ENCODE assay signal across 2 cellular contexts in the genomic region with DNA sequence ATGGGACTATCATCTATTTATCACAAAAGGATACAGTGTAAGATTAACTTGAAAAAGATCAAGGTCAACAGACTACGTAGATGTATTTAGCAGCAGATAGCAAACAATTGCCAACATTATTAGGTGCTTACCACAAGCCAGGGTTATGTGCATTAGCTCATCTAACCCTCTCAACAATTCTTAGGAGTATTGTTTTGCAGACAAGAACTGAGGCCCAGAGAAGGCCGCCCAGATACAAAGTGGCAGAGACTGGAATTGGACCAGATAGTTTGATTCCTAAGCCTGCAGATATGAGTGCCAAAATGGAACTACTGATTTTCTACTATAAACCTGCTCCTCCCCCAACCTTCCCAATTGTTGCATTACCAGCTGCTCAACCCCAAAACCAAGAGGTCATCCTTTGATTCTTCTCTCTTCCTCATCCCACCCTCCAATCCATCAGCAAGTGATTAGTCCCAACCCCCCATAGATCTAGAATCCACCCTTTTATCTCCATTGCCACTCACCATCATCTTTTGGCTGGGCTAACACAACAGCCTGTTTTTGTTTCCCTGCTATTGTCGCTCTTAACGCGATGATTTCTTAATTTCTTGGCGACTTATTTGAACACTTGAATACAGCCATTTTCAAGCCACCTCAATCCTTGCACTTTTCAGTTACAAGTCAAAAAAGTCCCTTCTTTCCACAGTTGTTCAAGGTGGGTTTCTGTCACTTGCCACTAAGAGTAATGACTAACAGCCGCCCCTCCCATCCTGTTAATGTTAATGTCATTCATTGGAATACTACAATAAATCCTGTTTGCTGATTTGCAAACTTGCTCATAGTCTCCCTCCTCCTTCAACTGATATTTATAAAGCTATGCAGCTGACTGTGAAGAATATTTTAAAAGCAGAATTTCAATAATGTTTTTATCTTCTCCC.
TF ChIP-seq lines count a peak whose summit lies in the region.

No MANE protein-coding gene starts in this region.

TF ChIP-seq in IMR-90, 13 proteins besides CTCF, POLR2A, EP300 and RAD21:
- TF ChIP-seq RCOR1 (IDR thresholded peaks at IDR 0.05; ENCODE audit: insufficient replicate concordance, low read length) (no peak), MAFK (IDR thresholded peaks at IDR 0.05; ENCODE audit: low read depth, low read length) (no peak), CHD1 (IDR thresholded peaks at IDR 0.05; ENCODE audit: low read depth, low read length) (no peak), NFE2L2 (IDR thresholded peaks at IDR 0.05; ENCODE audit: low read depth, low read length) (no peak), CEBPB (IDR thresholded peaks at IDR 0.05; ENCODE audit: low read depth, low read length) (no peak), RFX5 (IDR thresholded peaks at IDR 0.05; ENCODE audit: low read depth, low read length) (no peak), USF2 (IDR thresholded peaks at IDR 0.05; ENCODE audit: low read depth, low read length) (no peak), MXI1 (IDR thresholded peaks at IDR 0.05; ENCODE audit: borderline replicate concordance, low read depth, low read length) (no peak), MAZ (IDR thresholded peaks at IDR 0.05; ENCODE audit: borderline replicate concordance, low read depth, low read length) (no peak), FOS (IDR thresholded peaks at IDR 0.05; ENCODE audit: low read depth, low read length) (no peak), SMC3 (IDR thresholded peaks at IDR 0.05; ENCODE audit: low read depth, low read length) (no peak), BHLHE40 (IDR thresholded peaks at IDR 0.05; ENCODE audit: low read depth, low read length) (no peak)
- TF ChIP-seq, protein P1, sequence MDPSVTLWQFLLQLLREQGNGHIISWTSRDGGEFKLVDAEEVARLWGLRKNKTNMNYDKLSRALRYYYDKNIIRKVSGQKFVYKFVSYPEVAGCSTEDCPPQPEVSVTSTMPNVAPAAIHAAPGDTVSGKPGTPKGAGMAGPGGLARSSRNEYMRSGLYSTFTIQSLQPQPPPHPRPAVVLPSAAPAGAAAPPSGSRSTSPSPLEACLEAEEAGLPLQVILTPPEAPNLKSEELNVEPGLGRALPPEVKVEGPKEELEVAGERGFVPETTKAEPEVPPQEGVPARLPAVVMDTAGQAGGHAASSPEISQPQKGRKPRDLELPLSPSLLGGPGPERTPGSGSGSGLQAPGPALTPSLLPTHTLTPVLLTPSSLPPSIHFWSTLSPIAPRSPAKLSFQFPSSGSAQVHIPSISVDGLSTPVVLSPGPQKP (IDR thresholded peaks at IDR 0.05; ENCODE audit: borderline replicate concordance, low read depth, low read length) = no peak
TF ChIP-seq in IMR-90: peak in this region for 0.

TF ChIP-seq in K562, 482 proteins besides CTCF, POLR2A, EP300 and RAD21:
- TF ChIP-seq EHMT2 (IDR thresholded peaks at IDR 0.05) (peak; percentile 42; the same call in 1 of the 2 replicates), CCAR2 (IDR thresholded peaks at IDR 0.05; ENCODE audit: low read depth, low read length) (no peak), ZNF239 (CRISPR knock-in tag; IDR thresholded peaks at IDR 0.05) (no peak), ARID2 (IDR thresholded peaks at IDR 0.05) (no peak), LEF1 (IDR thresholded peaks at IDR 0.05) (no peak)
